Comparison of ENCODE assay signal across 22 cellular contexts in the genomic region with DNA sequence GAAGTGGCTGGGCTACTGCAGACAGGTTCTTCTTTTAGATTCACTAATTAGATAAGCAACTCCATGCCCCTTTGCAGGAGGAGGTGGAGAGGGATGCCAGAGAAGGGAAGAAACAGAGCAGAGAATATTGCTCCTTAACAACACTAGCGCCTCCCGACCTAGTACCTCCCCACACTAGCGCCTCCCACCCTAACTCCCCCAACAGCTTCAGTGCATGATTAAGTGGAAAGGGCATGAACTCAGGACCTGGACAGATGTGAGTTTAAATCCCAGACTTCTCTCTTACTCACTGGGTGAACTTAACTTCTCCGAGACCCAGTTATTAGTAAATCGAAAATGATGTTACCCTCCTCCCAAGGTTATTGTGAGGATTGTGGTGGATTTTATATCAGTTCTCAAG. TPM values are rescaled to one million over a fixed set of nuclear protein-coding genes. Genes with fewer than 3 reads are reported as not detected.
DNase-seq lines count a peak whose midpoint lies in the region; ATAC-seq, FAIRE-seq and TF ChIP-seq lines count a peak whose summit lies in the region.
"Had no signal": no experiment of that assay in that cellular context is flagged by ENCODE, and none has a peak within 500 bp of the region (broad histone marks: within the 10 kb centered on the region; RNA-seq: fewer than 3 reads in every experiment).

No MANE protein-coding gene starts in this region.

- peaks cover 4% of the 10 kb centered on the region for H3K4me1 Mint-ChIP-seq in nephron

- no peak for TF ChIP-seq RAD21 in SK-N-SH (IDR thresholded peaks at IDR 0.05; ENCODE audit: low read length)
- TF ChIP-seq RAD21 in K562 (CRISPR knock-in tag; conservative IDR thresholded peaks at IDR 0.05 in 1 of 2, IDR thresholded peaks at IDR 0.05 in 1 of 2): no peak

- H3K9me3 ChIP-seq in SK-N-SH (no peaks in the 10 kb centered on the region), K562 (replicated peaks; ENCODE audit: control insufficient read depth, insufficient read depth, low read depth, low read length) (no peaks in the 10 kb centered on the region), BE2C (no peaks in the 10 kb centered on the region), suprapubic skin (no peaks in the 10 kb centered on the region)
- H3K9me3 ChIP-seq: Peyer's patch, SJCRH30 had no signal

- no peaks in the 10 kb centered on the region for H3K36me3 ChIP-seq in SK-N-SH (replicated peaks in 1 of 2; ENCODE audit: control insufficient read depth in 1 of 2, insufficient read depth in 2 of 2, low read length in 1 of 2)
- H3K36me3 ChIP-seq in K562 (ENCODE audit: control insufficient read depth, insufficient read depth, low read length): no peaks in the 10 kb centered on the region
- no peaks in the 10 kb centered on the region for H3K36me3 ChIP-seq in BE2C
- H3K36me3 ChIP-seq in suprapubic skin: no peaks in the 10 kb centered on the region
- H3K36me3 ChIP-seq: Peyer's patch had no signal

- H3K9ac ChIP-seq in SK-N-SH: no peak overlapping the region
- H3K9ac ChIP-seq in K562 (ENCODE audit: insufficient read depth in 1 of 2, low read depth in 2 of 2, low read length in 2 of 2): no peak overlapping the region
- H3K9ac ChIP-seq: KMS-11 had no signal

- intact Hi-C loops in K562 (cut with micrococcal nuclease): no loop called here

- no TSS peak for BruUV-seq in K562 (replicated peaks; lab: Mats Ljungman, UMichigan)

- H3K27me3 ChIP-seq in SK-N-SH (ENCODE audit: insufficient read depth): no peaks in the 10 kb centered on the region; the same call in 1 of the 2 replicates
- peaks cover 3 to 14% of the 10 kb centered on the region in 2 experiments; a peak in 2 of 5 replicates for H3K27me3 ChIP-seq in K562 (ENCODE audit: control insufficient read depth in 2 of 2, insufficient read depth in 2 of 2, low read length in 2 of 2)
- H3K27me3 ChIP-seq in BE2C: no peaks in the 10 kb centered on the region
- H3K27me3 ChIP-seq in suprapubic skin: no peaks in the 10 kb centered on the region
- H3K27me3 ChIP-seq: Peyer's patch, SJCRH30 had no signal

- ATAC-seq in K562: peak; percentile 63; the same call in 2 of the 3 replicates
- no peak for ATAC-seq in GM19397 (IDR thresholded peaks at IDR 0.05; ENCODE audit: unreplicated experiment)

- TF ChIP-seq POLR2A in K562 (conservative IDR thresholded peaks at IDR 0.05) (no peak), suprapubic skin (IDR thresholded peaks at IDR 0.05) (no peak)

- FAIRE-seq in K562 (lab: Jason Lieb, UNC): no peak
- FAIRE-seq: G401.6, GM12892, H54, HTR-8/SVneo had no signal

- H3K9me2 ChIP-seq in SK-N-SH: no peaks in the 10 kb centered on the region

- no peaks in the 10 kb centered on the region for H3K4me1 ChIP-seq in SK-N-SH (ENCODE audit: control insufficient read depth in 1 of 2, insufficient read depth in 2 of 2, low read depth in 1 of 2, low read length in 1 of 2)
- peaks cover 0 to 4% of the 10 kb centered on the region in 2 experiments; a peak in 1 of 5 replicates for H3K4me1 ChIP-seq in K562 (replicated peaks in 1 of 2; ENCODE audit: control insufficient read depth in 2 of 2, insufficient read depth in 2 of 2, low read length in 2 of 2)
- no peaks in the 10 kb centered on the region for H3K4me1 ChIP-seq in BE2C
- no peaks in the 10 kb centered on the region for H3K4me1 ChIP-seq in suprapubic skin
- H3K4me1 ChIP-seq: Peyer's patch, SJCRH30 had no signal

- TF ChIP-seq CTCF in SK-N-SH (IDR thresholded peaks at IDR 0.05): no peak
- no peak for TF ChIP-seq CTCF in K562 (IDR thresholded peaks at IDR 0.05 in 2 of 3, conservative IDR thresholded peaks at IDR 0.05 in 1 of 3; ENCODE audit: insufficient read depth in 2 of 3, low read depth in 1 of 3, low read length in 3 of 3)
- no peak for TF ChIP-seq CTCF in nephron (IDR thresholded peaks at IDR 0.05; ENCODE audit: unreplicated experiment in 3 of 3)
- no peak for TF ChIP-seq CTCF in BE2C (IDR thresholded peaks at IDR 0.05; ENCODE audit: low read depth, low read length)
- no peak for TF ChIP-seq CTCF in suprapubic skin (IDR thresholded peaks at IDR 0.05)

- no peaks in the 10 kb centered on the region for H3K36me3 Mint-ChIP-seq in nephron (ENCODE audit: low read depth)

- H3K4me3 ChIP-seq in SK-N-SH (ENCODE audit: low read depth in 2 of 2, low read length in 1 of 2) (no peak overlapping the region), K562 (no peak overlapping the region), BE2C (ENCODE audit: low read depth, low read length) (no peak overlapping the region), suprapubic skin (no peak overlapping the region)
- H3K4me3 ChIP-seq: Peyer's patch, SJCRH30 had no signal

- H3K4me2 ChIP-seq in SK-N-SH: peak overlapping the region; percentile 44; the same call in 1 of the 2 replicates
- peak overlapping the region; percentile 13; the same call in 1 of the 2 replicates for H3K4me2 ChIP-seq in K562 (ENCODE audit: insufficient read depth, low read length)
- H3K4me2 ChIP-seq: KMS-11 had no signal

- peak overlapping the region in 2 of 3 experiments; percentile 1 to 3 for H3K27ac Mint-ChIP-seq in nephron

- in situ Hi-C loops in K562 (cut with MboI): no loop called here

- WGBS in SK-N-SH (ENCODE audit: low lambda C conversion rate): 9% methylated on average over 5 of the region's 5 CpGs
- WGBS in K562 (ENCODE audit: insufficient coverage, low coverage, missing lambda C conversion rate): 0% methylated on average over 5 of the region's 5 CpGs
- 80% methylated on average over 5 of the region's 5 CpGs for WGBS in suprapubic skin

- H3K79me2 ChIP-seq in SK-N-SH (ENCODE audit: insufficient read depth): no peaks in the 10 kb centered on the region
- no peaks in the 10 kb centered on the region for H3K79me2 ChIP-seq in K562 (ENCODE audit: control insufficient read depth, insufficient read depth, low read length)

- H2AFZ ChIP-seq in SK-N-SH (ENCODE audit: low read depth): no peak overlapping the region
- H2AFZ ChIP-seq in K562 (ENCODE audit: low read depth, low read length): no peak overlapping the region

- POLR2A ChIA-PET in SK-N-SH (lab: Yijun Ruan, JAX) (no interaction called here), K562 (lab: Yijun Ruan, JAX) (interaction anchor here (0.7 kb wide), 1 partner anchor 53 kb away, joined by 3 read pairs; no protein-coding TSS in a partner anchor)

- CTCF ChIA-PET in SK-N-SH (lab: Yijun Ruan, JAX): no interaction called here
- CTCF ChIA-PET in K562 (lab: Yijun Ruan, JAX; ENCODE audit: low intra/inter-chr PET ratio): no interaction called here

- no peak for DNase-seq in SK-N-SH
- DNase-seq in K562 (ENCODE audit: extremely low read depth in 1 of 4, low spot score in 3 of 4): peak in 1 of 4 experiments; percentile 27
- no peak for DNase-seq in stimulated activated CD4-positive, alpha-beta T cell treated with anti-CD3 and anti-CD28 coated beads, Interleukin-2, amount 100 ng/mL, for 48 hours
- DNase-seq in BE2C: no peak
- DNase-seq in suprapubic skin (ENCODE audit: low spot score in 2 of 2): no peak
- DNase-seq: C1 segment of cervical spinal cord; CD8-positive, alpha-beta memory T cell; NCI-H1105 treated with DMSO at 0.1 percent for 48 hours; NCI-H2081; NCI-H2171; NCI-H345; NCI-H524; NCI-H774; Peyer's patch; SJCRH30 had no signal

- H3K9me1 ChIP-seq in K562 (ENCODE audit: control insufficient read depth, insufficient read depth, low read length): no peaks in the 10 kb centered on the region

- TF ChIP-seq EP300 in SK-N-SH (IDR thresholded peaks at IDR 0.05; ENCODE audit: borderline replicate concordance in 1 of 2, low read depth in 1 of 2, low read length in 1 of 2): no peak
- TF ChIP-seq EP300 in K562 (IDR thresholded peaks at IDR 0.05; ENCODE audit: low read length): no peak
- TF ChIP-seq EP300 in suprapubic skin (IDR thresholded peaks at IDR 0.05): no peak

- no peak overlapping the region for H3K4me3 Mint-ChIP-seq in nephron
- H3K4me3 Mint-ChIP-seq: CD8-positive, alpha-beta memory T cell had no signal

- H3K9me3 Mint-ChIP-seq in nephron: peaks cover 3% of the 10 kb centered on the region
- H3K9me3 Mint-ChIP-seq: CD8-positive, alpha-beta memory T cell had no signal

- H4K20me1 ChIP-seq in SK-N-SH (ENCODE audit: insufficient read depth) (no peaks in the 10 kb centered on the region), K562 (replicated peaks; ENCODE audit: control insufficient read depth, insufficient read depth, low read length) (no peaks in the 10 kb centered on the region)

- H3K27ac ChIP-seq in SK-N-SH (ENCODE audit: low read depth in 2 of 2, low read length in 1 of 2) (no peak overlapping the region), K562 (ENCODE audit: extremely low read depth, low read depth, low read length) (no peak overlapping the region), suprapubic skin (no peak overlapping the region)
- H3K27ac ChIP-seq: KMS-11, Peyer's patch, SJCRH30 had no signal

- H3K27me3 Mint-ChIP-seq in nephron (ENCODE audit: low read depth): peaks cover 4% of the 10 kb centered on the region
- H3K27me3 Mint-ChIP-seq: CD8-positive, alpha-beta memory T cell had no signal

- H3F3A ChIP-seq in SK-N-SH (replicated peaks; ENCODE audit: insufficient read depth): no peaks in the 10 kb centered on the region

TF ChIP-seq in SK-N-SH, 30 proteins besides CTCF, POLR2A, EP300 and RAD21 (continues in another document):
- no peak for TF ChIP-seq FOSL2 (IDR thresholded peaks at IDR 0.05; ENCODE audit: borderline replicate concordance, low read depth)

RNA-seq across cellular contexts. Expression of gene STX11, which starts 25.7 kb away (rescaled TPM):
- 0.15 and 0.41 TPM in 2 replicates for polyA plus RNA-seq in SK-N-SH (2012; rRNA removed)
- polyA plus RNA-seq in SK-N-SH (2012; cell fraction: cytosol; rRNA removed): 0.18 and 0.41 TPM in 2 replicates
- polyA plus RNA-seq in SK-N-SH (2012; cell fraction: nucleus; rRNA removed): 0.14 and 0.15 TPM in 2 replicates
- 0.44 TPM in 1 of 2 replicates, not detected in the other for total RNA-seq in K562 (2011; cell fraction: chromatin; rRNA removed; ENCODE audit: low replicate concordance)
- total RNA-seq in K562 (2011; cell fraction: nucleolus; rRNA removed): 0.17 TPM in 1 of 2 replicates, not detected in the other
- total RNA-seq in K562 (2011; cell fraction: nucleoplasm; rRNA removed): 0.38 and 0.44 TPM in 2 replicates
- total RNA-seq in K562 (2014; rRNA removed): 0.73 and 0.86 TPM in 2 replicates
- 0.29 and 0.45 TPM in 2 replicates for total RNA-seq in K562 (2014; rRNA removed; fragmentation: Illumina TruSeq; extraction: Trizol)
- total RNA-seq in K562 (2015; rRNA removed; fragmentation: Illumina TruSeq; extraction: Trizol): 0.51 and 0.53 TPM in 2 replicates
- 0.47 and 0.51 TPM in 2 replicates for total RNA-seq in K562 (2021)
- polyA plus RNA-seq in K562 (2011; rRNA removed): 0.40 and 1.2 TPM in 2 replicates
- 0.31 and 1.0 TPM in 2 replicates for polyA plus RNA-seq in K562 (2011; cell fraction: cytosol; rRNA removed)
- polyA plus RNA-seq in K562 (2011; cell fraction: nucleus; rRNA removed): 0.23 and 0.87 TPM in 2 replicates
- polyA plus RNA-seq in K562 (2012): 0.40 and 0.73 TPM in 2 replicates
- polyA plus RNA-seq in K562 (2014; fragmentation: Illumina TruSeq; extraction: Trizol): 0.54 and 0.56 TPM in 2 replicates
- polyA plus RNA-seq in K562 (2014; fragmentation: Nextera tagmentation; extraction: Ambion mirVana): under 1 TPM; 0.06 to 0.07 TPM
- polyA plus RNA-seq in K562 (2014; rRNA removed): 0.29 and 1.6 TPM in 2 replicates
- 0.21 and 1.1 TPM in 2 replicates for polyA minus RNA-seq in K562 (2011; rRNA and poly(A)+ RNA removed)
- polyA minus RNA-seq in K562 (2011; cell fraction: cytosol; rRNA and poly(A)+ RNA removed): 0.91 TPM in 1 of 2 replicates, not detected in the other
- 0.13 and 1.3 TPM in 2 replicates for polyA minus RNA-seq in K562 (2011; cell fraction: nucleus; rRNA and poly(A)+ RNA removed)
- polyA plus RNA-seq in BE2C (2012; ENCODE audit: insufficient read depth, insufficient read length, low read depth): not detected
- 10 to 100 TPM; 12.4 to 28.2 (median 17.3) TPM for total RNA-seq in suprapubic skin

Comparison
In these comparisons a context has a peak if more than half of its experiments do, and no peak if none do; other contexts are left out.
1. RNA of gene STX11, which starts 25.7 kb away (total RNA-seq): 12.4 to 28.2 TPM in suprapubic skin; 0.17 to 0.86 TPM in K562; every median in the first group is over 4 times any median in the second.